36 cellular contexts compared by ENCODE assay signal in genomic region chrX:48754124-48754667, GRCh38. TPM values are rescaled to one million over a fixed set of nuclear protein-coding genes. Genes with fewer than 3 reads are reported as not detected.
"Had no signal": no experiment of that assay in that cellular context is flagged by ENCODE, and none has a peak within 500 bp of the region (broad histone marks: within the 10 kb centered on the region; RNA-seq: fewer than 3 reads in every experiment).

No MANE protein-coding gene starts in this region.

- H3K9me3 Mint-ChIP-seq: activated CD4-positive, alpha-beta T cell treated with anti-CD3 and anti-CD28 coated beads, Interleukin-2, amount 10 ng/mL, durations not matched to agents 24 days and 14 days; activated naive CD4-positive, alpha-beta T cell treated with anti-CD3 and anti-CD28 coated beads for 36 hours; activated naive CD4-positive, alpha-beta T cell treated with anti-CD3 and anti-CD28 coated beads, Interleukin-2, amount 50 U/mL, for 72 hours; activated T-cell treated with anti-CD3 and anti-CD28 coated beads, Interleukin-2, amount 50 U/mL, for 4 hours; activated T-helper 1 cell treated with anti-CD3 and anti-CD28 coated beads, Interleukin-12 subunit alpha, Interleukin-12 subunit beta, Interleukin-2, Interleukin-4 antibody, amounts not matched to agents 30 ng/mL and 10 ng/mL and 1 ng/mL, durations not matched to agents 14 hours and 24 hours and 36 hours had no signal

- H3K36me3 Mint-ChIP-seq: activated naive CD4-positive, alpha-beta T cell treated with anti-CD3 and anti-CD28 coated beads, Interleukin-2, amount 50 U/mL, for 72 hours; brain had no signal

- H3K4me3 Mint-ChIP-seq: activated CD4-positive, alpha-beta T cell treated with anti-CD3 and anti-CD28 coated beads, Interleukin-2, amount 10 ng/mL, durations not matched to agents 24 days and 14 days; activated naive CD4-positive, alpha-beta T cell treated with anti-CD3 and anti-CD28 coated beads for 36 hours; activated T-cell treated with anti-CD3 and anti-CD28 coated beads, Interleukin-2, amount 50 U/mL, for 4 hours; activated T-helper 1 cell treated with anti-CD3 and anti-CD28 coated beads, Interleukin-12 subunit alpha, Interleukin-12 subunit beta, Interleukin-2, Interleukin-4 antibody, amounts not matched to agents 30 ng/mL and 10 ng/mL and 1 ng/mL, durations not matched to agents 14 hours and 24 hours and 36 hours; brain had no signal

- H3K9me3 ChIP-seq: adrenal gland, MG63, SJCRH30 had no signal

- H3K4me3 ChIP-seq: adrenal gland, MG63, SJCRH30, SK-N-MC had no signal

- FAIRE-seq: bronchial epithelial cell, TTC549 had no signal

- H3K4me1 ChIP-seq: adrenal gland, SJCRH30 had no signal

- H3K4me1 Mint-ChIP-seq: brain had no signal

- H3K27ac ChIP-seq: adrenal gland, SJCRH30, SK-N-MC had no signal

- H3K27ac Mint-ChIP-seq: activated CD4-positive, alpha-beta T cell treated with anti-CD3 and anti-CD28 coated beads, Interleukin-2, amount 10 ng/mL, durations not matched to agents 24 days and 14 days; activated naive CD4-positive, alpha-beta T cell treated with anti-CD3 and anti-CD28 coated beads for 36 hours; activated naive CD4-positive, alpha-beta T cell treated with anti-CD3 and anti-CD28 coated beads, Interleukin-2, amount 50 U/mL, for 72 hours; activated T-helper 1 cell treated with anti-CD3 and anti-CD28 coated beads, Interleukin-12 subunit alpha, Interleukin-12 subunit beta, Interleukin-2, Interleukin-4 antibody, amounts not matched to agents 30 ng/mL and 10 ng/mL and 1 ng/mL, durations not matched to agents 14 hours and 24 hours and 36 hours; brain had no signal

- ATAC-seq: activated naive CD4-positive, alpha-beta T cell treated with anti-CD3 and anti-CD28 coated beads, Interleukin-2, amount 50 U/mL, for 72 hours; activated T-cell treated with anti-CD3 and anti-CD28 coated beads, Interleukin-2, amount 50 U/mL, for 4 hours; Panc1 had no signal

- H3K27me3 ChIP-seq: MG63, SJCRH30 had no signal

- DNase-seq: activated CD4-positive, alpha-beta T cell treated with anti-CD3 and anti-CD28 coated beads, Interleukin-2, amount 10 ng/mL, durations not matched to agents 24 days and 14 days; activated CD4-positive, alpha-beta T cell treated with anti-CD3 and anti-CD28 coated beads, Interleukin-2, amount 50 U/mL, for 4 hours; activated CD8-positive, alpha-beta memory T cell treated with anti-CD3 and anti-CD28 coated beads, Interleukin-2, amount 50 U/mL, for 4 hours; activated gamma-delta T cell treated with Interleukin-2 at 50 U/mL for 16 hours; activated naive CD4-positive, alpha-beta T cell treated with anti-CD3 and anti-CD28 coated beads for 36 hours; activated T-cell treated with anti-CD3 and anti-CD28 coated beads for 4 hours; activated T-cell treated with anti-CD3 and anti-CD28 coated beads, Interleukin-2, amount 50 U/mL, for 4 hours; adrenal gland; caudate nucleus; cerebellar nuclear complex; Kasumi-1; KG1; MG63; NCI-H1092 treated with DMSO at 0.1 percent for 48 hours; NCI-H1417; NCI-H146; NCI-H187; NCI-H2029 treated with DMSO at 0.1 percent for 48 hours; NCI-H2107; NCI-H2171; NCI-H510A; NCI-H526; NCI-H748 treated with DMSO at 0.1 percent for 48 hours; NK-92 treated with Interleukin-12 subunit alpha and Interleukin-12 subunit beta, amount 100 ng/mL, for 24 hours; SHP77 had no signal

- H3K36me3 ChIP-seq: adrenal gland, MG63, SJCRH30 had no signal

RNA-seq across cellular contexts. Expression of gene GLOD5, which starts 7.4 kb away (rescaled TPM):
- total RNA-seq: activated CD4-positive, alpha-beta T cell treated with anti-CD3 and anti-CD28 coated beads, Interleukin-2, amount 10 ng/mL, durations not matched to agents 24 days and 14 days; activated naive CD4-positive, alpha-beta T cell treated with anti-CD3 and anti-CD28 coated beads for 36 hours; activated naive CD4-positive, alpha-beta T cell treated with anti-CD3 and anti-CD28 coated beads, Interleukin-2, amount 50 U/mL, for 72 hours; activated T-cell treated with anti-CD3 and anti-CD28 coated beads, Interleukin-2, amount 50 U/mL, for 4 hours; activated T-helper 1 cell treated with anti-CD3 and anti-CD28 coated beads, Interleukin-12 subunit alpha, Interleukin-12 subunit beta, Interleukin-2, Interleukin-4 antibody, amounts not matched to agents 30 ng/mL and 10 ng/mL and 1 ng/mL, durations not matched to agents 14 hours and 24 hours and 36 hours; adrenal gland; bronchial epithelial cell; RPMI7951; SJCRH30; T-helper 1 cell treated with Interleukin-12 subunit alpha and Interleukin-12 subunit beta and Interleukin-4 antibody, amounts not matched to agents 30 ng/mL and 1 ng/mL, for 36 hours; T-helper 2 cell treated with Interferon-gamma antibody and Interleukin-4, amounts not matched to agents 100 ng/mL and 5 ng/mL, for 36 hours had no signal
- polyA plus RNA-seq: adrenal gland had no signal

RNA-seq across cellular contexts. Expression of gene GATA1, which starts 32.2 kb away (rescaled TPM):
- total RNA-seq: activated CD4-positive, alpha-beta T cell treated with anti-CD3 and anti-CD28 coated beads, Interleukin-2, amount 10 ng/mL, durations not matched to agents 24 days and 14 days; activated naive CD4-positive, alpha-beta T cell treated with anti-CD3 and anti-CD28 coated beads for 36 hours; activated T-helper 1 cell treated with anti-CD3 and anti-CD28 coated beads, Interleukin-12 subunit alpha, Interleukin-12 subunit beta, Interleukin-2, Interleukin-4 antibody, amounts not matched to agents 30 ng/mL and 10 ng/mL and 1 ng/mL, durations not matched to agents 14 hours and 24 hours and 36 hours; bronchial epithelial cell; RPMI7951; SJCRH30; T-helper 1 cell treated with Interleukin-12 subunit alpha and Interleukin-12 subunit beta and Interleukin-4 antibody, amounts not matched to agents 30 ng/mL and 1 ng/mL, for 36 hours; T-helper 2 cell treated with Interferon-gamma antibody and Interleukin-4, amounts not matched to agents 100 ng/mL and 5 ng/mL, for 36 hours had no signal
- polyA plus RNA-seq: adrenal gland had no signal
